8 cellular contexts compared by ENCODE assay signal in genomic region chr14:52080817-52081755, GRCh38. TPM values are rescaled to one million over a fixed set of nuclear protein-coding genes. Genes with fewer than 3 reads are reported as not detected.
DNase-seq lines count a peak whose midpoint lies in the region; ATAC-seq and TF ChIP-seq lines count a peak whose summit lies in the region.

No MANE protein-coding gene starts in this region.

- H3K36me3 Mint-ChIP-seq in activated naive CD8-positive, alpha-beta T cell treated with anti-CD3 and anti-CD28 coated beads for 36 hours = no peaks in the 10 kb centered on the region

- no peak overlapping the region for H2BK120ac ChIP-seq in neuronal stem cell (ENCODE audit: low read depth, low read length)

- H3K23ac ChIP-seq in neuronal stem cell (ENCODE audit: low read depth, low read length, poor library complexity) = no peak overlapping the region

- no peak overlapping the region for H3K4ac ChIP-seq in neuronal stem cell (ENCODE audit: low read length)

- H4K8ac ChIP-seq in neuronal stem cell (ENCODE audit: low read depth, low read length) = no peak overlapping the region

- H3K27me3 ChIP-seq in neuronal stem cell (ENCODE audit: control insufficient read depth in 3 of 3, insufficient read depth in 3 of 3, low read depth in 1 of 3, low read length in 3 of 3) = peaks cover 0 to 2% (median 0%) of the 10 kb centered on the region in 3 experiments

- peak overlapping the region; percentile 2 for H2AFZ ChIP-seq in neuronal stem cell (ENCODE audit: low read length)

- H3K27me3 Mint-ChIP-seq in activated naive CD8-positive, alpha-beta T cell treated with anti-CD3 and anti-CD28 coated beads for 36 hours = no peaks in the 10 kb centered on the region

- no peak overlapping the region for H3K4me3 Mint-ChIP-seq in activated naive CD8-positive, alpha-beta T cell treated with anti-CD3 and anti-CD28 coated beads for 36 hours

- no peak overlapping the region for H3K27ac ChIP-seq in neuronal stem cell (replicated peaks; ENCODE audit: low read length)

- H3K4me1 ChIP-seq in neuronal stem cell (ENCODE audit: control insufficient read depth in 2 of 2, insufficient read depth in 1 of 2, low read depth in 1 of 2, low read length in 2 of 2) = peaks cover 2 to 6% of the 10 kb centered on the region in 2 donors

- peaks cover 3 to 15% of the 10 kb centered on the region in 2 donors for H3K9me3 ChIP-seq in neuronal stem cell (replicated peaks in 1 of 2; ENCODE audit: control insufficient read depth in 2 of 2, insufficient read depth in 1 of 2, low read depth in 1 of 2, low read length in 2 of 2)

- no peaks in the 10 kb centered on the region for H3K79me1 ChIP-seq in neuronal stem cell (ENCODE audit: low read depth, low read length)

- H2BK15ac ChIP-seq in neuronal stem cell (ENCODE audit: low read length) = no peak overlapping the region

- DNase-seq in EL (peak; percentile 92), NCI-H748 (lab: John Stamatoyannopoulos, UW; ENCODE audit: unreplicated experiment) (peak; percentile 86), fibroblast of gingiva (ENCODE audit: low read depth) (peak; percentile 94), neuronal stem cell (ENCODE audit: low spot score) (no peak), NCI-H526 treated with DMSO at 0.1 percent for 48 hours (lab: John Stamatoyannopoulos, UW) (no peak)
- DNase-seq in activated naive CD8-positive, alpha-beta T cell treated with anti-CD3 and anti-CD28 coated beads for 36 hours = no peak

- H2BK5ac ChIP-seq in neuronal stem cell (ENCODE audit: low read length) = no peak overlapping the region

- no peaks in the 10 kb centered on the region for H3K36me3 ChIP-seq in neuronal stem cell (replicated peaks in 1 of 2; ENCODE audit: control insufficient read depth in 2 of 2, insufficient read depth in 2 of 2, low read length in 2 of 2)

- no peak overlapping the region for H2BK12ac ChIP-seq in neuronal stem cell (ENCODE audit: low read length)

- no peak overlapping the region for H3K9ac ChIP-seq in neuronal stem cell (ENCODE audit: low read depth, low read length, poor library complexity)

- peaks cover 4% of the 10 kb centered on the region for H3K9me3 Mint-ChIP-seq in activated naive CD8-positive, alpha-beta T cell treated with anti-CD3 and anti-CD28 coated beads for 36 hours

- H3K18ac ChIP-seq in neuronal stem cell (ENCODE audit: low read length) = no peak overlapping the region

- no peak overlapping the region for H4K91ac ChIP-seq in neuronal stem cell (ENCODE audit: low read depth, low read length, poor library complexity)

- no peak overlapping the region for H2AK5ac ChIP-seq in neuronal stem cell (ENCODE audit: low read depth, low read length)

- no peak overlapping the region for H3K4me3 ChIP-seq in neuronal stem cell (ENCODE audit: low read length in 2 of 2)

- no peak for ATAC-seq in GM18505 (IDR thresholded peaks at IDR 0.05; ENCODE audit: unreplicated experiment)
- no peak for ATAC-seq in HG02852 (IDR thresholded peaks at IDR 0.05; ENCODE audit: unreplicated experiment)

- no peak overlapping the region for H3K14ac ChIP-seq in neuronal stem cell (ENCODE audit: low read length)

- no peak overlapping the region for H3K4me2 ChIP-seq in neuronal stem cell (ENCODE audit: insufficient read depth, low read length, poor library complexity, severe bottlenecking)

- no CpG with 5 or more reads among the region's 4 CpGs for WGBS in neuronal stem cell (ENCODE audit: extremely low coverage in 2 of 2, insufficient read length in 2 of 2, insufficient replicate concordance in 1 of 2), 2 donors

- H3K27ac Mint-ChIP-seq in activated naive CD8-positive, alpha-beta T cell treated with anti-CD3 and anti-CD28 coated beads for 36 hours = no peak overlapping the region

- no peaks in the 10 kb centered on the region for H3K4me1 Mint-ChIP-seq in activated naive CD8-positive, alpha-beta T cell treated with anti-CD3 and anti-CD28 coated beads for 36 hours

- no peak for TF ChIP-seq POLR2A in GM18505 (IDR thresholded peaks at IDR 0.05; ENCODE audit: borderline replicate concordance, extremely low read depth, insufficient read depth, insufficient read length)

RNA-seq across cellular contexts. Expression of gene NID2, which starts 12.2 kb away (rescaled TPM):
- 8.2 TPM for polyA plus RNA-seq in neuronal stem cell (2013, experiment 1 of 2)
- 8.4 TPM for polyA plus RNA-seq in neuronal stem cell (2013, experiment 2 of 2)
- total RNA-seq in activated naive CD8-positive, alpha-beta T cell treated with anti-CD3 and anti-CD28 coated beads for 36 hours = not detected

Comparison
In these comparisons a context has a peak if more than half of its experiments do, and no peak if none do; other contexts are left out.
1. DNase-seq: peak in EL (single experiment), NCI-H748 (single experiment) and fibroblast of gingiva (single experiment); none in neuronal stem cell (single experiment), activated naive CD8-positive, alpha-beta T cell treated with anti-CD3 and anti-CD28 coated beads for 36 hours (single experiment) and NCI-H526 treated with DMSO at 0.1 percent for 48 hours (single experiment).